ENCODE assay signal across 12 cellular contexts in the genomic region with DNA sequence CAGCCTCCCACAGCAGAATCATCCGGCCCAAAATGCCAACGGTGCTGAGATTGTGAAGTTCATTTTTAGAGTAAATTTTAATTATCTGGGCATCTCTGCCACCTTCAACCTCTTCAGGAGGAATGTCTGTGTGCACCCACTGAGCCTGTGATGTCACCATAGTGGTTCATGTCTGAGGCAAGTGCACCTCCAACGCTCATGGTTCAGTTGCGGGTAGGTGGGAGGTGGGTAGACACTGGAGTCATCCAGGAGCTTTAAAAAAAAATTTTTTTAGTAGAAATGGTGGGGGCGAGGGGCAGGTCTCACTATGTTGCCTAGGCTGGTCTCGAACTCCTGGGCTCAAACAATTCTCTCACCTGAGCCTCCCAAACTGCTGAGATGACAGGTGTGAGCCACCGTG. TPM values are rescaled to one million over a fixed set of nuclear protein-coding genes. Genes with fewer than 3 reads are reported as not detected.
A peak's percentile ranks its signal among the peaks of the same experiment; 100 is the strongest.
DNase-seq lines count a peak whose midpoint lies in the region; ATAC-seq and TF ChIP-seq lines count a peak whose summit lies in the region.
"Had no signal": no experiment of that assay in that cellular context is flagged by ENCODE, and none has a peak within 500 bp of the region (broad histone marks: within the 10 kb centered on the region; RNA-seq: fewer than 3 reads in every experiment).

No MANE protein-coding gene starts in this region.

- peaks cover 21% of the 10 kb centered on the region for H3K27me3 Mint-ChIP-seq in activated naive CD4-positive, alpha-beta T cell treated with anti-CD3 and anti-CD28 coated beads, Interleukin-2, amount 10 ng/mL, durations not matched to agents 7 days and 5 days
- no peaks in the 10 kb centered on the region for H3K27me3 Mint-ChIP-seq in T-helper 17 cell

- no peaks in the 10 kb centered on the region for H3K9me3 ChIP-seq in T-helper 17 cell (ENCODE audit: control insufficient read depth, low read length, poor library complexity, severe bottlenecking)
- no peaks in the 10 kb centered on the region for H3K9me3 ChIP-seq in skeletal muscle satellite cell (replicated peaks; ENCODE audit: low read length)
- no peaks in the 10 kb centered on the region for H3K9me3 ChIP-seq in MG63

- H3K4me1 ChIP-seq in skeletal muscle satellite cell (ENCODE audit: control insufficient read depth, insufficient read depth, low read length) = peaks cover 47% of the 10 kb centered on the region

- H3K4me3 ChIP-seq in fibroblast of the aortic adventitia (ENCODE audit: low read depth, low read length) = peak overlapping the region; percentile 86
- no peak overlapping the region for H3K4me3 ChIP-seq in skeletal muscle satellite cell (ENCODE audit: low read length)
- no peak overlapping the region; the same call in 1 of the 2 replicates for H3K4me3 ChIP-seq in MG63

- H3K4me3 Mint-ChIP-seq in activated naive CD4-positive, alpha-beta T cell treated with anti-CD3 and anti-CD28 coated beads, Interleukin-2, amount 10 ng/mL, durations not matched to agents 7 days and 5 days = peak overlapping the region; percentile 87
- peak overlapping the region; percentile 93 for H3K4me3 Mint-ChIP-seq in T-helper 17 cell

- no peak for DNase-seq in activated naive CD4-positive, alpha-beta T cell treated with anti-CD3 and anti-CD28 coated beads, Interleukin-2, amount 10 ng/mL, durations not matched to agents 7 days and 5 days
- DNase-seq in activated naive CD4-positive, alpha-beta T cell treated with anti-CD3 and anti-CD28 coated beads, Interleukin-2, amount 50 U/mL, for 72 hours (ENCODE audit: low spot score in 2 of 2) = no peak
- DNase-seq in T-helper 17 cell (no peak), fibroblast of the aortic adventitia (ENCODE audit: low read depth) (no peak), MG63 (no peak), NCI-H82 treated with DMSO at 0.1 percent for 48 hours (lab: John Stamatoyannopoulos, UW; ENCODE audit: unreplicated experiment) (no peak), RPMI8226 (no peak)
- DNase-seq: C1 segment of cervical spinal cord, NCI-H226 had no signal

- no peaks in the 10 kb centered on the region for H3K27me3 ChIP-seq in skeletal muscle satellite cell (ENCODE audit: control insufficient read depth, insufficient read depth, low read length)
- H3K27me3 ChIP-seq in MG63 = no peaks in the 10 kb centered on the region

- peak overlapping the region; percentile 89 for H3K9ac ChIP-seq in skeletal muscle satellite cell (ENCODE audit: low read depth, low read length)

- ATAC-seq in activated naive CD4-positive, alpha-beta T cell treated with anti-CD3 and anti-CD28 coated beads, Interleukin-2, amount 50 U/mL, for 72 hours = no peak
- ATAC-seq in T-helper 17 cell = no peak
- ATAC-seq: activated CD4-positive, CD25-positive, alpha-beta regulatory T cell treated with anti-CD3 and anti-CD28 coated beads, Interleukin-2, amount 50 U/mL, for 24 hours; right cardiac atrium had no signal

- H3K36me3 ChIP-seq in skeletal muscle satellite cell (ENCODE audit: insufficient read depth, low read length) (peaks cover 15% of the 10 kb centered on the region), MG63 (peaks cover 45% of the 10 kb centered on the region)

- H3K4me2 ChIP-seq in skeletal muscle satellite cell (ENCODE audit: low read length) = peak overlapping the region; percentile 88

- CTCF ChIA-PET in activated naive CD4-positive, alpha-beta T cell treated with anti-CD3 and anti-CD28 coated beads, Interleukin-2, amount 10 ng/mL, durations not matched to agents 7 days and 5 days (lab: Charles Lee) = interaction anchor here (1.9 kb wide), 1 partner anchor 13 kb away, joined by 9 read pairs; no protein-coding TSS in a partner anchor

- no peak for TF ChIP-seq CTCF in fibroblast of the aortic adventitia (IDR thresholded peaks at IDR 0.05; ENCODE audit: insufficient read depth, low read length)

- H3K4me1 Mint-ChIP-seq in activated naive CD4-positive, alpha-beta T cell treated with anti-CD3 and anti-CD28 coated beads, Interleukin-2, amount 10 ng/mL, durations not matched to agents 7 days and 5 days = peaks cover 33% of the 10 kb centered on the region
- peaks cover 20% of the 10 kb centered on the region for H3K4me1 Mint-ChIP-seq in T-helper 17 cell

- no peaks in the 10 kb centered on the region for H3K9me3 Mint-ChIP-seq in activated naive CD4-positive, alpha-beta T cell treated with anti-CD3 and anti-CD28 coated beads, Interleukin-2, amount 10 ng/mL, durations not matched to agents 7 days and 5 days
- no peaks in the 10 kb centered on the region for H3K9me3 Mint-ChIP-seq in activated naive CD4-positive, alpha-beta T cell treated with anti-CD3 and anti-CD28 coated beads, Interleukin-2, amount 50 U/mL, for 72 hours

- H3K27ac Mint-ChIP-seq in activated naive CD4-positive, alpha-beta T cell treated with anti-CD3 and anti-CD28 coated beads, Interleukin-2, amount 10 ng/mL, durations not matched to agents 7 days and 5 days = no peak overlapping the region
- no peak overlapping the region for H3K27ac Mint-ChIP-seq in activated naive CD4-positive, alpha-beta T cell treated with anti-CD3 and anti-CD28 coated beads, Interleukin-2, amount 50 U/mL, for 72 hours
- peak overlapping the region; percentile 89 for H3K27ac Mint-ChIP-seq in T-helper 17 cell

- H3K36me3 Mint-ChIP-seq in activated naive CD4-positive, alpha-beta T cell treated with anti-CD3 and anti-CD28 coated beads, Interleukin-2, amount 10 ng/mL, durations not matched to agents 7 days and 5 days = peaks cover 16% of the 10 kb centered on the region
- H3K36me3 Mint-ChIP-seq in activated naive CD4-positive, alpha-beta T cell treated with anti-CD3 and anti-CD28 coated beads, Interleukin-2, amount 50 U/mL, for 72 hours = peaks cover 9 to 13% of the 10 kb centered on the region in 2 donors
- H3K36me3 Mint-ChIP-seq in T-helper 17 cell (ENCODE audit: low read depth) = no peaks in the 10 kb centered on the region

RNA-seq across cellular contexts. Expression of a gene that starts 1.9 kb away (rescaled TPM):
- 10 to 100 TPM; 28.8 to 55.4 TPM for total RNA-seq in activated naive CD4-positive, alpha-beta T cell treated with anti-CD3 and anti-CD28 coated beads, Interleukin-2, amount 50 U/mL, for 72 hours
- total RNA-seq in T-helper 17 cell (10 to 100 TPM; 41.4 to 97.1 TPM), fibroblast of the aortic adventitia (ENCODE audit: low replicate concordance) (31.3 and 37.4 TPM in 2 replicates)
- 30.8 and 40.1 TPM in 2 replicates for total RNA-seq in skeletal muscle satellite cell (2012; rRNA removed)
- 112 and 126 TPM in 2 replicates for total RNA-seq in MG63 (2014; rRNA removed; shearing (Covaris generic); ENCODE audit: low replicate concordance)

RNA-seq across cellular contexts. Expression of a gene that starts 30.6 kb away (rescaled TPM):
- total RNA-seq in activated naive CD4-positive, alpha-beta T cell treated with anti-CD3 and anti-CD28 coated beads, Interleukin-2, amount 50 U/mL, for 72 hours = 10 to 100 TPM in 1 of 2 donors, 1 to 10 TPM in 1; 9.4 to 17.4 TPM
- total RNA-seq in T-helper 17 cell (10 to 100 TPM; 11.6 to 15.1 TPM), fibroblast of the aortic adventitia (ENCODE audit: low replicate concordance) (48.9 and 56.4 TPM in 2 replicates)
- total RNA-seq in skeletal muscle satellite cell (2012; rRNA removed) = 78.8 and 88.9 TPM in 2 replicates
- total RNA-seq in MG63 (2014; rRNA removed; shearing (Covaris generic); ENCODE audit: low replicate concordance) = 176 and 179 TPM in 2 replicates

RNA-seq across cellular contexts. Expression of a gene that starts 50.5 kb away (rescaled TPM):
- total RNA-seq in activated naive CD4-positive, alpha-beta T cell treated with anti-CD3 and anti-CD28 coated beads, Interleukin-2, amount 50 U/mL, for 72 hours = not detected
- total RNA-seq in T-helper 17 cell (not detected), fibroblast of the aortic adventitia (ENCODE audit: low replicate concordance) (not detected in 2 replicates)
- total RNA-seq in skeletal muscle satellite cell (2012; rRNA removed) = 1.3 TPM in 1 of 2 replicates, not detected in the other
- total RNA-seq in MG63 (2014; rRNA removed; shearing (Covaris generic); ENCODE audit: low replicate concordance) = 0.26 and 1.0 TPM in 2 replicates
- total RNA-seq: right cardiac atrium had no signal

RNA-seq across cellular contexts. Expression of a gene that starts 55.5 kb away (rescaled TPM):
- 10 to 100 TPM; 24.0 to 31.6 TPM for total RNA-seq in activated naive CD4-positive, alpha-beta T cell treated with anti-CD3 and anti-CD28 coated beads, Interleukin-2, amount 50 U/mL, for 72 hours
- 1 to 10 TPM; 1.7 to 2.7 TPM for total RNA-seq in T-helper 17 cell
- total RNA-seq in fibroblast of the aortic adventitia (ENCODE audit: low replicate concordance) = 0.16 and 13.8 TPM in 2 replicates
- total RNA-seq in skeletal muscle satellite cell (2012; rRNA removed) = 5.8 and 10.7 TPM in 2 replicates
- 23.5 and 38.1 TPM in 2 replicates for total RNA-seq in MG63 (2014; rRNA removed; shearing (Covaris generic); ENCODE audit: low replicate concordance)

RNA-seq across cellular contexts. Expression of a gene that starts 55.6 kb away (rescaled TPM):
- total RNA-seq in activated naive CD4-positive, alpha-beta T cell treated with anti-CD3 and anti-CD28 coated beads, Interleukin-2, amount 50 U/mL, for 72 hours = under 1 TPM in 1 of 2 donors, not detected in 1; 0.34 TPM
- total RNA-seq in T-helper 17 cell = under 1 TPM; 0.37 to 0.92 TPM
- total RNA-seq in fibroblast of the aortic adventitia (ENCODE audit: low replicate concordance) = not detected in 2 replicates
- total RNA-seq in skeletal muscle satellite cell (2012; rRNA removed) = under 0.01 TPM in 1 of 2 replicates, not detected in the other
- not detected in 2 replicates for total RNA-seq in MG63 (2014; rRNA removed; shearing (Covaris generic); ENCODE audit: low replicate concordance)
- total RNA-seq: right cardiac atrium had no signal
